Comparison of ENCODE assay signal across 8 cellular contexts in genomic region chr11:128686745-128687177, GRCh38. TPM values are rescaled to one million over a fixed set of nuclear protein-coding genes. Genes with fewer than 3 reads are reported as not detected.
A peak's percentile ranks its signal among the peaks of the same experiment; 100 is the strongest.
DNase-seq lines count a peak whose midpoint lies in the region; ATAC-seq, FAIRE-seq and TF ChIP-seq lines count a peak whose summit lies in the region.

No MANE protein-coding gene starts in this region.

- H2BK20ac ChIP-seq in H1 (ENCODE audit: low read length) = 0 out of 2 replicates have a peak overlapping the region, but pooled peaks have one; percentile 48

- no peak for FAIRE-seq in H1 (lab: Jason Lieb, UNC)

- TF ChIP-seq EP300 in H1 (IDR thresholded peaks at IDR 0.05; ENCODE audit: borderline replicate concordance in 1 of 2, low read depth in 2 of 2, low read length in 2 of 2) = no peak

- DNase-seq in NCI-H2107 (lab: John Stamatoyannopoulos, UW) (peak; percentile 3), NCI-H2107 treated with DMSO at 0.1 percent for 48 hours (lab: John Stamatoyannopoulos, UW; ENCODE audit: unreplicated experiment) (no peak), H1 (ENCODE audit: low read depth in 1 of 2, low spot score in 2 of 2) (peak in 1 of 2 experiments; percentile 71), nephron progenitor cell (peak; percentile 59), KG1 (lab: John Stamatoyannopoulos, UW) (no peak), NCI-H2081 (lab: John Stamatoyannopoulos, UW) (no peak)
- peak; percentile 59 for DNase-seq in activated CD4-positive, alpha-beta T cell treated with anti-CD3 and anti-CD28 coated beads, Interleukin-2, amount 10 ng/mL, durations not matched to agents 7 days and 5 days

- H4K8ac ChIP-seq in H1 (ENCODE audit: extremely low read depth, insufficient read depth, low read length) = no peak overlapping the region

- H3K9ac ChIP-seq in H1 (replicated peaks in 1 of 4; ENCODE audit: extremely low read depth in 1 of 4, low read depth in 3 of 4, low read length in 3 of 4) = no peak overlapping the region

- peak overlapping the region; percentile 13; the same call in 1 of the 2 replicates for H2BK15ac ChIP-seq in H1 (ENCODE audit: low read length)

- H3K14ac ChIP-seq in H1 (ENCODE audit: insufficient read length) = no peak overlapping the region

- H2AFZ ChIP-seq in H1 (ENCODE audit: low read length) = no peak overlapping the region

- H3K36me3 Mint-ChIP-seq in activated CD4-positive, alpha-beta T cell treated with anti-CD3 and anti-CD28 coated beads, Interleukin-2, amount 10 ng/mL, durations not matched to agents 7 days and 5 days (ENCODE audit: low read depth) = peaks cover 6% of the 10 kb centered on the region
- H3K36me3 Mint-ChIP-seq in nephron progenitor cell (ENCODE audit: low read depth) = no peaks in the 10 kb centered on the region

- H3K4me1 ChIP-seq in H1 (replicated peaks in 1 of 4; ENCODE audit: control insufficient read depth in 3 of 4, insufficient read depth in 4 of 4, low read length in 3 of 4) = peaks cover 12 to 50% (median 31%) of the 10 kb centered on the region in 4 experiments

- no peak overlapping the region for H3K4ac ChIP-seq in H1 (replicated peaks; ENCODE audit: insufficient read length, low read depth, low read length)

- ATAC-seq in HG03159 (IDR thresholded peaks at IDR 0.05; ENCODE audit: unreplicated experiment) = peak; percentile 62

- H3K27me3 ChIP-seq in H1 (replicated peaks in 1 of 4; ENCODE audit: control insufficient read depth in 3 of 4, extremely low read depth in 1 of 4, insufficient read depth in 3 of 4, low read length in 3 of 4) = peaks cover 81 to 100% (median 98%) of the 10 kb centered on the region in 4 experiments

- peaks cover 4 to 7% of the 10 kb centered on the region in 2 experiments for H4K20me1 ChIP-seq in H1 (replicated peaks in 1 of 2; ENCODE audit: control insufficient read depth in 1 of 2, insufficient read depth in 2 of 2, low read length in 2 of 2)

- H2AK5ac ChIP-seq in H1 (ENCODE audit: low read depth, low read length) = no peak overlapping the region

- H3K4me3 ChIP-seq in H1 (ENCODE audit: extremely low read depth in 1 of 4, insufficient read depth in 2 of 4, low read depth in 3 of 4, low read length in 4 of 4) = peak overlapping the region; percentile 20 to 60 (median 42); a peak in 7 of 8 replicates

- H3K18ac ChIP-seq in H1 (ENCODE audit: extremely low read depth, low read length) = peak overlapping the region; percentile 68

- H3K4me3 Mint-ChIP-seq in activated CD4-positive, alpha-beta T cell treated with anti-CD3 and anti-CD28 coated beads, Interleukin-2, amount 10 ng/mL, durations not matched to agents 7 days and 5 days = peak overlapping the region; percentile 61
- peak overlapping the region; percentile 72 for H3K4me3 Mint-ChIP-seq in nephron progenitor cell

- CTCF ChIA-PET in activated CD4-positive, alpha-beta T cell treated with anti-CD3 and anti-CD28 coated beads, Interleukin-2, amount 10 ng/mL, durations not matched to agents 7 days and 5 days (lab: Charles Lee) = interaction anchor here (0.8 to 1.3 kb wide), 5 partner anchors 11 to 30 kb away, joined by 3 to 4 read pairs (median 3); no protein-coding TSS in a partner anchor
- CTCF ChIA-PET in H1 (lab: Charles Lee; ENCODE audit: partially characterized antibody) = interaction anchor here (0.8 to 2.9 kb wide), 10 partner anchors 36 to 529 kb away, joined by 3 to 14 read pairs (median 8); no protein-coding TSS in a partner anchor

- no peaks in the 10 kb centered on the region for H3K36me3 ChIP-seq in H1 (ENCODE audit: control insufficient read depth in 2 of 4, insufficient read depth in 4 of 4, low read length in 3 of 4)

- H3K4me2 ChIP-seq in H1 (ENCODE audit: insufficient read depth in 1 of 2, low read depth in 2 of 2, low read length in 2 of 2) = peak overlapping the region; percentile 85 to 96

- no peaks in the 10 kb centered on the region for H3K79me2 ChIP-seq in H1 (ENCODE audit: control insufficient read depth in 1 of 2, insufficient read depth in 2 of 2, low read length in 2 of 2)

- H3K9me3 ChIP-seq in H1 (ENCODE audit: insufficient read depth in 2 of 2, low read depth in 1 of 2, low read length in 1 of 2) = no peaks in the 10 kb centered on the region

- no peaks in the 10 kb centered on the region for H3K79me1 ChIP-seq in H1 (ENCODE audit: low read depth, low read length)

- H3K23ac ChIP-seq in H1 (ENCODE audit: insufficient read length) = no peak overlapping the region

- H3K27ac Mint-ChIP-seq in activated CD4-positive, alpha-beta T cell treated with anti-CD3 and anti-CD28 coated beads, Interleukin-2, amount 10 ng/mL, durations not matched to agents 7 days and 5 days = no peak overlapping the region
- no peak overlapping the region for H3K27ac Mint-ChIP-seq in nephron progenitor cell

- H4K91ac ChIP-seq in H1 (replicated peaks; ENCODE audit: insufficient read length, low read length) = no peak overlapping the region

- H3K4me1 Mint-ChIP-seq in activated CD4-positive, alpha-beta T cell treated with anti-CD3 and anti-CD28 coated beads, Interleukin-2, amount 10 ng/mL, durations not matched to agents 7 days and 5 days = peaks cover 46% of the 10 kb centered on the region
- peaks cover 74% of the 10 kb centered on the region for H3K4me1 Mint-ChIP-seq in nephron progenitor cell

- no peak overlapping the region for H2BK120ac ChIP-seq in H1 (replicated peaks; ENCODE audit: low read depth, low read length)

- no peak for TF ChIP-seq RAD21 in H1 (IDR thresholded peaks at IDR 0.05 in 1 of 2, conservative IDR thresholded peaks at IDR 0.05 in 1 of 2; ENCODE audit: low read depth in 2 of 2, low read length in 2 of 2)

- WGBS in H1 (ENCODE audit: extremely low coverage in 1 of 2, insufficient coverage in 1 of 2, insufficient read length in 1 of 2, insufficient replicate concordance in 2 of 2, low coverage in 1 of 2, low lambda C conversion rate in 2 of 2, missing lambda C conversion rate in 1 of 2), 2 experiments = 2% methylated on average over 27 of the region's 32 CpGs; no CpG with 5 or more reads in 1 of the 2 experiments

- no peak overlapping the region for H2BK12ac ChIP-seq in H1 (ENCODE audit: low read depth, low read length)

- no peak overlapping the region for H3K27ac ChIP-seq in H1 (ENCODE audit: low read depth, low read length)

- H3K56ac ChIP-seq in H1 (replicated peaks; ENCODE audit: insufficient read length, low read depth, low read length) = no peak overlapping the region

- peaks cover 16% of the 10 kb centered on the region for H3K23me2 ChIP-seq in H1 (ENCODE audit: low read depth, low read length)

- peak overlapping the region; percentile 35; the same call in 1 of the 2 replicates for H2BK5ac ChIP-seq in H1 (ENCODE audit: low read depth, low read length)

- no peak for TF ChIP-seq POLR2A in H1 (IDR thresholded peaks at IDR 0.05; ENCODE audit: control extremely low read depth in 1 of 2, low read depth in 2 of 2, low read length in 2 of 2)

- TF ChIP-seq CTCF in H1 (IDR thresholded peaks at IDR 0.05; ENCODE audit: control extremely low read depth in 1 of 3, insufficient read depth in 1 of 3, low read depth in 1 of 3, low read length in 3 of 3) (no peak), nephron progenitor cell (IDR thresholded peaks at IDR 0.05) (no peak)

- no peak overlapping the region for H4K5ac ChIP-seq in H1 (ENCODE audit: insufficient read length, low read depth, low read length)

- POLR2A ChIA-PET in activated CD4-positive, alpha-beta T cell treated with anti-CD3 and anti-CD28 coated beads, Interleukin-2, amount 10 ng/mL, durations not matched to agents 7 days and 5 days (lab: Charles Lee) = no interaction called here
- POLR2A ChIA-PET in H1 (lab: Charles Lee; ENCODE audit: partially characterized antibody) = interaction anchor here (1.2 to 2.0 kb wide), 3 partner anchors 8 to 47 kb away, joined by 3 to 5 read pairs (median 3); no protein-coding TSS in a partner anchor

- peaks cover 78% of the 10 kb centered on the region for H3K27me3 Mint-ChIP-seq in activated CD4-positive, alpha-beta T cell treated with anti-CD3 and anti-CD28 coated beads, Interleukin-2, amount 10 ng/mL, durations not matched to agents 7 days and 5 days
- H3K27me3 Mint-ChIP-seq in nephron progenitor cell (ENCODE audit: low read depth, poor library complexity) = peaks cover 100% of the 10 kb centered on the region

- H3K9me3 Mint-ChIP-seq in activated CD4-positive, alpha-beta T cell treated with anti-CD3 and anti-CD28 coated beads, Interleukin-2, amount 10 ng/mL, durations not matched to agents 7 days and 5 days = no peaks in the 10 kb centered on the region
- peaks cover 16% of the 10 kb centered on the region for H3K9me3 Mint-ChIP-seq in nephron progenitor cell

TF ChIP-seq in H1, 55 proteins besides CTCF, POLR2A, EP300 and RAD21:
- TF ChIP-seq FOSL1 (IDR thresholded peaks at IDR 0.05; ENCODE audit: insufficient read depth, low read depth, low read length) (no peak), JUND (IDR thresholded peaks at IDR 0.05; ENCODE audit: low read length) (no peak), MAX (IDR thresholded peaks at IDR 0.05) (peak; percentile 71), EGR1 (IDR thresholded peaks at IDR 0.05; ENCODE audit: borderline replicate concordance, low read depth, low read length) (no peak), EZH2 (IDR thresholded peaks at IDR 0.05; ENCODE audit: low read depth, low read length, severe bottlenecking) (peak; percentile 1), CHD1 (IDR thresholded peaks at IDR 0.05; ENCODE audit: low read depth, low read length) (no peak), RNF2 (IDR thresholded peaks at IDR 0.05; ENCODE audit: borderline replicate concordance, low read depth, low read length, missing control alignments, poor library complexity, severe bottlenecking) (peak; percentile 71)

RNA-seq across cellular contexts. Expression of gene FLI1, which starts 7.1 kb away (rescaled TPM):
- 100 to 1,000 TPM; 106 to 134 TPM for total RNA-seq in activated CD4-positive, alpha-beta T cell treated with anti-CD3 and anti-CD28 coated beads, Interleukin-2, amount 10 ng/mL, durations not matched to agents 7 days and 5 days
- 0.22 and 0.29 TPM in 2 replicates for total RNA-seq in H1 (2021; fragmentation: NEBNext Ultra II Directional; extraction: Animal tissue kit (Norgen Biotek cat#: 25700))
- 0.18 and 0.30 TPM in 2 replicates for polyA plus RNA-seq in H1 (2011; rRNA removed)
- polyA plus RNA-seq in H1 (2011; cell fraction: cytosol; rRNA removed) = 0.21 TPM
- 0.14 TPM for polyA plus RNA-seq in H1 (2011; cell fraction: nucleus; rRNA removed)
- polyA plus RNA-seq in H1 (2012, experiment 1 of 2) = 0.15 to 0.58 TPM (median 0.43 TPM) in 3 of 4 replicates, not detected in the other
- polyA plus RNA-seq in H1 (2012, experiment 2 of 2) = 0.04 TPM
- 0.18 TPM for polyA plus RNA-seq in H1 (2013, experiment 1 of 2)
- 0.24 TPM for polyA plus RNA-seq in H1 (2013, experiment 2 of 2)
- 0.38 and 1.5 TPM in 2 replicates for polyA minus RNA-seq in H1 (2011; rRNA and poly(A)+ RNA removed)
- polyA minus RNA-seq in H1 (2011; cell fraction: cytosol; rRNA and poly(A)+ RNA removed) = not detected
- polyA minus RNA-seq in H1 (2011; cell fraction: nucleus; rRNA and poly(A)+ RNA removed) = 0.50 TPM

Comparison
In these comparisons a context has a peak if more than half of its experiments do, and no peak if none do; other contexts are left out.
1. DNase-seq: peak in NCI-H2107 (single experiment), activated CD4-positive, alpha-beta T cell treated with anti-CD3 and anti-CD28 coated beads, Interleukin-2, amount 10 ng/mL, durations not matched to agents 7 days and 5 days (single experiment) and nephron progenitor cell (single experiment); none in NCI-H2107 treated with DMSO at 0.1 percent for 48 hours (single experiment), KG1 (single experiment) and NCI-H2081 (0 of 2).
2. RNA of gene FLI1, which starts 7.1 kb away (total RNA-seq): 106 to 134 TPM in activated CD4-positive, alpha-beta T cell treated with anti-CD3 and anti-CD28 coated beads, Interleukin-2, amount 10 ng/mL, durations not matched to agents 7 days and 5 days; 0.22 to 0.29 TPM in H1; every median in the first group is over 10 times any median in the second.